ENCODE assay signal across 20 cellular contexts in the genomic region with DNA sequence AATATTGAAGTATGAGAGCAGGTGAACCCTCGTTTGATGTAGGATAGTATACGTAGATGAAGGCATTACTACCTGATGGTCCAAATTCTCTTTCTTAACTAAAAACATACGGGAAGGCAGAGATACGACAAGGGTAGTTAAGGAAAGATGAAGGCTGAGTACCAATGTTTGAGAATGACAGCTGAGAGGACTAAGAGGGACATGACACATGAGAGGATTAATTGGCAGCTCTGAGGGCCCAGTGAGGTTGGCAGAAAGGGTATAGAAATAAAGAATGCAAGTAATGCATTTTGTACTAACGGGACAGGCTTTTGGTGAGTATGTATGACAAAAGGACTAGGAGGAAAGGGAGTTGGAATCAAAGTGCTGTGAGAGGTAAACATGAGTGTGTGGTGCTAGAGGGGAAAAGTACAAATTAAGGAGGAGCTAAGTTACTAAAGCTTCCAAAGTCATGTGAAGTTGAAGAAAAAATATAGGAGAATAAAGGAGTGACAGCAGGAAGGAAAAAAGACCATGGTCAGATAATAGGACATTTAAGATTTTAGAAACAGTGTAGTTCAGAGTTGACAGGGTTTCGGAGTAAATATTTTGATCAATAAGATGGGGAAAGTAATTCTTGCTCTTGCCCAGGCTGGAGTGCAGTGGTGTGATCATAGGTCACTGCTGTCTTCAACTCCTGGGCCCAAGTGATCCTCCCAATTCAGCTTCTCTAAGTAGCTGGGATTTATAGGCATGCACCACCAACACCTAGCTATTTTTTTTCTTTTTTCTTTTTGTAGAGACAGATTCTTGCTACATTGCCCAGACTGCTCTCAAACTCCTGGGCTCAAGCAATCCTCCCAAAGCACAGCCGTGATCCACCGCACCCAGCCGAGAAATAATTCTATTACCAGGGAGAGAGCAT. TPM values are rescaled to one million over a fixed set of nuclear protein-coding genes. Genes with fewer than 3 reads are reported as not detected.
DNase-seq lines count a peak whose midpoint lies in the region; ATAC-seq, FAIRE-seq and TF ChIP-seq lines count a peak whose summit lies in the region.
"Had no signal": no experiment of that assay in that cellular context is flagged by ENCODE, and none has a peak within 500 bp of the region (broad histone marks: within the 10 kb centered on the region; RNA-seq: fewer than 3 reads in every experiment).

No MANE protein-coding gene starts in this region.

- no peak overlapping the region for H2AFZ ChIP-seq in astrocyte (ENCODE audit: low read depth, low read length)

- H3K4me3 ChIP-seq in astrocyte (ENCODE audit: insufficient read depth, low read depth, low read length) (no peak overlapping the region), stomach smooth muscle (ENCODE audit: low read length in 2 of 2) (no peak overlapping the region)

- H3K79me2 ChIP-seq in astrocyte (ENCODE audit: insufficient read depth, low read length), result peaks cover 7% of the 10 kb centered on the region

- TF ChIP-seq CTCF in astrocyte (IDR thresholded peaks at IDR 0.05; ENCODE audit: insufficient read depth, low read depth, low read length), result no peak
- no peak for TF ChIP-seq CTCF in nephron (IDR thresholded peaks at IDR 0.05; ENCODE audit: unreplicated experiment in 3 of 3)

- H3K4me2 ChIP-seq in astrocyte (ENCODE audit: low read length), result no peak overlapping the region

- peaks cover 24% of the 10 kb centered on the region for H3K36me3 ChIP-seq in astrocyte (ENCODE audit: insufficient read depth, low read length)
- H3K36me3 ChIP-seq in stomach smooth muscle (ENCODE audit: control insufficient read depth in 2 of 2, insufficient read depth in 2 of 2, low read length in 2 of 2), result peaks cover 5 to 6% of the 10 kb centered on the region in 2 donors

- peaks cover 14% of the 10 kb centered on the region for H4K20me1 ChIP-seq in astrocyte (ENCODE audit: insufficient read depth, low read length)

- peaks cover 17% of the 10 kb centered on the region for H3K36me3 Mint-ChIP-seq in astrocyte (ENCODE audit: low read depth, unreplicated experiment)
- H3K36me3 Mint-ChIP-seq in nephron (ENCODE audit: low read depth), result peaks cover 59% of the 10 kb centered on the region

- no peaks in the 10 kb centered on the region for H3K27me3 ChIP-seq in astrocyte (ENCODE audit: insufficient read depth, low read length)
- H3K27me3 ChIP-seq in stomach smooth muscle (ENCODE audit: control insufficient read depth in 1 of 2, insufficient read depth in 2 of 2, low read length in 2 of 2), result no peaks in the 10 kb centered on the region

- H3K27ac Mint-ChIP-seq in astrocyte (ENCODE audit: unreplicated experiment) (peak overlapping the region; percentile 60), nephron (peak overlapping the region in 2 of 3 experiments; percentile 2 to 9)

- H3K27ac ChIP-seq in astrocyte (ENCODE audit: low read depth, low read length) (no peak overlapping the region), stomach smooth muscle (ENCODE audit: low read length) (peak overlapping the region; percentile 3)

- H3K9ac ChIP-seq in astrocyte (ENCODE audit: low read length) (no peak overlapping the region), stomach smooth muscle (ENCODE audit: low read length in 2 of 2) (no peak overlapping the region)

- intact Hi-C loops in left cardiac atrium (cut with DNase I), result no loop called here
- intact Hi-C loops in Right ventricle myocardium superior (cut with DNase I), result no loop called here

- DNase-seq in left cardiac atrium (no peak), Right ventricle myocardium superior (no peak), astrocyte (ENCODE audit: low read depth) (no peak)
- DNase-seq in stimulated activated CD4-positive, alpha-beta T cell treated with anti-CD3 and anti-CD28 coated beads, Interleukin-4, amount 100 ng/mL, for 24 hours, result no peak
- DNase-seq: AML-193, DMS79 treated with DMSO at 0.1 percent for 48 hours, IMR-90, Kasumi-1, NCI-H1436, NCI-H2081 treated with DMSO at 0.1 percent for 48 hours, NCI-H226, NCI-H526, RPMI8226 had no signal

- no peaks in the 10 kb centered on the region for H3K9me3 ChIP-seq in astrocyte (ENCODE audit: insufficient read depth, low read depth, low read length)
- no peaks in the 10 kb centered on the region for H3K9me3 ChIP-seq in stomach smooth muscle (ENCODE audit: control insufficient read depth in 2 of 2, low read length in 2 of 2)

- H3K4me1 ChIP-seq in astrocyte (ENCODE audit: insufficient read depth, low read length) (no peaks in the 10 kb centered on the region), stomach smooth muscle (ENCODE audit: control insufficient read depth, insufficient read depth, low read length) (no peaks in the 10 kb centered on the region)

- H3K9me3 Mint-ChIP-seq in astrocyte (ENCODE audit: unreplicated experiment) (no peaks in the 10 kb centered on the region), nephron (no peaks in the 10 kb centered on the region)

- no peaks in the 10 kb centered on the region for H3K4me1 Mint-ChIP-seq in astrocyte (ENCODE audit: low read depth, unreplicated experiment)
- H3K4me1 Mint-ChIP-seq in nephron, result no peaks in the 10 kb centered on the region

- H3K27me3 Mint-ChIP-seq in astrocyte (ENCODE audit: low read depth, unreplicated experiment), result no peaks in the 10 kb centered on the region
- no peaks in the 10 kb centered on the region for H3K27me3 Mint-ChIP-seq in nephron (ENCODE audit: low read depth)

- no peak overlapping the region for H3K4me3 Mint-ChIP-seq in astrocyte (ENCODE audit: unreplicated experiment)
- H3K4me3 Mint-ChIP-seq in nephron, result no peak overlapping the region

- FAIRE-seq in astrocyte (lab: Jason Lieb, UNC), result no peak
- FAIRE-seq: D721Med, G401.6, GM12891 had no signal

- ATAC-seq in left cardiac atrium, result peak; percentile 23 to 36
- ATAC-seq in Right ventricle myocardium superior (ENCODE audit: poor library complexity), result no peak
- no peak for ATAC-seq in GM21529 (IDR thresholded peaks at IDR 0.05; ENCODE audit: unreplicated experiment)
- ATAC-seq: HCT116 had no signal

RNA-seq across cellular contexts. Expression of a gene that starts 43.1 kb away (rescaled TPM):
- total RNA-seq in left cardiac atrium (1 to 10 TPM; 2.4 to 2.7 TPM), Right ventricle myocardium superior (0.62 TPM), astrocyte (0.31 and 0.68 TPM in 2 replicates)

Comparison
In these comparisons a context has a peak if more than half of its experiments do, and no peak if none do; other contexts are left out.
1. ATAC-seq: peak in left cardiac atrium (2 of 2); none in Right ventricle myocardium superior (single experiment) and GM21529 (single experiment).